Comparison of ENCODE assay signal across 2 cellular contexts in the genomic region with DNA sequence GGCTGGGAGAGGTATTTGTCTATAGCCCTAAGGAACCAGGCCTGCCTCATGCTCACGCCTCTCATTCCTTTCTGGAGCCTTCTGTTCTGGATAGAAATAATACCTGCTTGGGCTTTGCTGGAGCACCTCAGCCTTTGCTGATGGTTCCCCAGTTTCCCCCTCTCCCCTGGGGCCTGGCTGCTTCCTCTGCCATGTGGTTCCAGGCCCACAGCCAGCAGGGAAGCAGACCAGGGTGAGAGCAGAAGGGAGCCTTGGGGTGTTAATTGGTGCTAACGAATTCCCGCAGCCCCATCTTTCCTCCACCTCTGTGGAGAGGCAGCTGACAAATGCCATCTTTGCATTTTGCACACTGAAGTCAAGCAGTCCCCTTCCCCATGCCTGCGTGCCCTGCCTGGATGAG.
A peak's percentile ranks its signal among the peaks of the same experiment; 100 is the strongest.
TF ChIP-seq lines count a peak whose summit lies in the region.

No MANE protein-coding gene starts in this region.

TF ChIP-seq in HEK293, 187 proteins besides CTCF, POLR2A, EP300 and RAD21:
- TF ChIP-seq ZNF549 (tag by site-specific recombination; IDR thresholded peaks at IDR 0.05), result no peak
- TF ChIP-seq, protein P1, sequence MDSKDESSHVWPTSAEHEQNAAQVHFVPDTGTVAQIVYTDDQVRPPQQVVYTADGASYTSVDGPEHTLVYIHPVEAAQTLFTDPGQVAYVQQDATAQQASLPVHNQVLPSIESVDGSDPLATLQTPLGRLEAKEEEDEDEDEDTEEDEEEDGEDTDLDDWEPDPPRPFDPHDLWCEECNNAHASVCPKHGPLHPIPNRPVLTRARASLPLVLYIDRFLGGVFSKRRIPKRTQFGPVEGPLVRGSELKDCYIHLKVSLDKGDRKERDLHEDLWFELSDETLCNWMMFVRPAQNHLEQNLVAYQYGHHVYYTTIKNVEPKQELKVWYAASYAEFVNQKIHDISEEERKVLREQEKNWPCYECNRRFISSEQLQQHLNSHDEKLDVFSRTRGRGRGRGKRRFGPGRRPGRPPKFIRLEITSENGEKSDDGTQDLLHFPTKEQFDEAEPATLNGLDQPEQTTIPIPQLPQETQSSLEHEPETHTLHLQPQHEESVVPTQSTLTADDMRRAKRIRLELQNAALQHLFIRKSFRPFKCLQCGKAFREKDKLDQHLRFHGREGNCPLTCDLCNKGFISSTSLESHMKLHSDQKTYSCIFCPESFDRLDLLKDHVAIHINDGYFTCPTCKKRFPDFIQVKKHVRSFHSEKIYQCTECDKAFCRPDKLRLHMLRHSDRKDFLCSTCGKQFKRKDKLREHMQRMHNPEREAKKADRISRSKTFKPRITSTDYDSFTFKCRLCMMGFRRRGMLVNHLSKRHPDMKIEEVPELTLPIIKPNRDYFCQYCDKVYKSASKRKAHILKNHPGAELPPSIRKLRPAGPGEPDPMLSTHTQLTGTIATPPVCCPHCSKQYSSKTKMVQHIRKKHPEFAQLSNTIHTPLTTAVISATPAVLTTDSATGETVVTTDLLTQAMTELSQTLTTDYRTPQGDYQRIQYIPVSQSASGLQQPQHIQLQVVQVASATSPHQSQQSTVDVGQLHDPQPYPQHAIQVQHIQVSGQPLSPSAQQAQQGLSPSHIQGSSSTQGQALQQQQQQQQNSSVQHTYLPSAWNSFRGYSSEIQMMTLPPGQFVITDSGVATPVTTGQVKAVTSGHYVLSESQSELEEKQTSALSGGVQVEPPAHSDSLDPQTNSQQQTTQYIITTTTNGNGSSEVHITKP (tag by site-specific recombination; IDR thresholded peaks at IDR 0.05), result 0 out of 2 replicates have a peak, but pooled peaks have one; percentile 7
TF ChIP-seq in HEK293: peak in this region for 1.

TF ChIP-seq in H1, 55 proteins besides CTCF, POLR2A, EP300 and RAD21:
- TF ChIP-seq ZNF274 (IDR thresholded peaks at IDR 0.05; ENCODE audit: borderline replicate concordance, extremely low read depth, low read length) (no peak), TBP (IDR thresholded peaks at IDR 0.05; ENCODE audit: low read depth, low read length) (no peak), HDAC2 (IDR thresholded peaks at IDR 0.05; ENCODE audit: borderline replicate concordance in 1 of 2, low read depth in 2 of 2, low read length in 2 of 2) (no peak), JUN (IDR thresholded peaks at IDR 0.05; ENCODE audit: low read depth, low read length) (no peak), TAF7 (optimal IDR thresholded peaks at IDR 0.05; ENCODE audit: borderline replicate concordance, low read depth, low read length) (no peak), TCF12 (IDR thresholded peaks at IDR 0.05; ENCODE audit: low read depth, low read length) (no peak)
